9 cellular contexts compared by ENCODE assay signal in the genomic region with DNA sequence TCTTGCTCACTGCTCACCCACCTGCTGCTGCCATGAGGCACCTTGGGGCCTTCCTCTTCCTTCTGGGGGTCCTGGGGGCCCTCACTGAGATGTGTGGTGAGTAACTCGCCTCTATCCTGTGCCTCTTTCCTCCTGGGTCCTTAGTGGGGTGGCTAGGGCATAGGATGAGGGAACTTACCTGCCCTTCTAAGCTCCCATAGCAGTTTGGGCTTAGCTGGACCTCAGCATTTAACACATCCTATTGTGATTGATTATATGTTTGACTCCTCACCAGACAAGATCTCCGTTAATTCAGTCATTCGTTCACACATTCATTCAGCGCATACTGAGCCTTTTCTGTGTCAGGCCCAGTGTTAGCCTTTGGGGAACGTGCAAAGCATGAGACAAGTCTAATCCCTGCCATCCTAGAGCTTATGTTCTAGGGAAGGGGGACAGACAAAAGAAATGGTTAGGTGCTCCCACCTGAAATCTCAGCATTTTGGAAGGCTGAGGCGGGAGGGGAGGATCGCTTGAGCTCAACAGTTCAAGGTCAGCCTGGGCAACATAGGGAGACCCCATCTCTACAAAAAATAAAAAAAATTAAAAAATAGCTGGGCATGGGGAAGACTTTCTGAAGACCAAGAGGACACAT. TPM values are rescaled to one million over a fixed set of nuclear protein-coding genes. Genes with fewer than 3 reads are reported as not detected.
DNase-seq lines count a peak whose midpoint lies in the region; ATAC-seq and TF ChIP-seq lines count a peak whose summit lies in the region.
"Had no signal": no experiment of that assay in that cellular context is flagged by ENCODE, and none has a peak within 500 bp of the region (broad histone marks: within the 10 kb centered on the region; RNA-seq: fewer than 3 reads in every experiment).

No MANE protein-coding gene starts in this region.

- no peak overlapping the region for H3K27ac Mint-ChIP-seq in activated CD8-positive, alpha-beta memory T cell treated with anti-CD3 and anti-CD28 coated beads, Interleukin-2, amount 10 ng/mL, durations not matched to agents 7 days and 5 days

- no peaks in the 10 kb centered on the region for H3K9me3 ChIP-seq in thymus (ENCODE audit: control insufficient read depth)

- peak overlapping the region; percentile 58 for H3K4me3 Mint-ChIP-seq in activated CD8-positive, alpha-beta memory T cell treated with anti-CD3 and anti-CD28 coated beads, Interleukin-2, amount 10 ng/mL, durations not matched to agents 7 days and 5 days

- H3K27ac ChIP-seq in thymus (ENCODE audit: low read depth), result no peak overlapping the region
- H3K27ac ChIP-seq: C4-2B had no signal

- TF ChIP-seq POLR2A in lower leg skin (IDR thresholded peaks at IDR 0.05), result no peak

- peaks cover 35% of the 10 kb centered on the region for H3K4me1 Mint-ChIP-seq in activated CD8-positive, alpha-beta memory T cell treated with anti-CD3 and anti-CD28 coated beads, Interleukin-2, amount 10 ng/mL, durations not matched to agents 7 days and 5 days

- CTCF ChIA-PET in activated CD8-positive, alpha-beta memory T cell treated with anti-CD3 and anti-CD28 coated beads, Interleukin-2, amount 10 ng/mL, durations not matched to agents 7 days and 5 days (lab: Charles Lee), result interaction anchor here (0.6 to 2.6 kb wide), 9 partner anchors 9 to 850 kb away, joined by 3 to 13 read pairs (median 3); a partner anchor contains a TSS

- H3K27me3 Mint-ChIP-seq in activated CD8-positive, alpha-beta memory T cell treated with anti-CD3 and anti-CD28 coated beads, Interleukin-2, amount 10 ng/mL, durations not matched to agents 7 days and 5 days, result no peaks in the 10 kb centered on the region

- H3K4me1 ChIP-seq in thymus (ENCODE audit: control insufficient read depth, insufficient read depth, low read length), result peaks cover 8% of the 10 kb centered on the region

- H3K4me3 ChIP-seq in astrocyte of the spinal cord (ENCODE audit: low read depth, low read length), result peak overlapping the region; percentile 51
- peak overlapping the region; percentile 47 for H3K4me3 ChIP-seq in lower leg skin (ENCODE audit: low read depth, poor library complexity, severe bottlenecking)
- peak overlapping the region; percentile 58 for H3K4me3 ChIP-seq in thymus (ENCODE audit: low read length)

- in situ Hi-C loops in astrocyte of the spinal cord (cut with HindIII; ENCODE audit: low sequenced_read_pairs) (no loop called here), GM13976 (cut with MboI; ENCODE audit: low sequenced_read_pairs, unreplicated experiment) (no loop called here)

- no peak for ATAC-seq in activated CD8-positive, alpha-beta memory T cell treated with anti-CD3 and anti-CD28 coated beads, Interleukin-2, amount 10 ng/mL, durations not matched to agents 7 days and 5 days
- no peak for ATAC-seq in HG03342 (IDR thresholded peaks at IDR 0.05; ENCODE audit: unreplicated experiment)

- no peaks in the 10 kb centered on the region for H3K9me3 Mint-ChIP-seq in activated CD8-positive, alpha-beta memory T cell treated with anti-CD3 and anti-CD28 coated beads, Interleukin-2, amount 10 ng/mL, durations not matched to agents 7 days and 5 days (ENCODE audit: low read depth)

- no peaks in the 10 kb centered on the region for H3K36me3 ChIP-seq in thymus (ENCODE audit: control insufficient read depth, insufficient read depth)

- DNase-seq in activated CD8-positive, alpha-beta memory T cell treated with anti-CD3 and anti-CD28 coated beads, Interleukin-2, amount 10 ng/mL, durations not matched to agents 7 days and 5 days, result no peak
- no peak for DNase-seq in activated CD8-positive, alpha-beta memory T cell treated with anti-CD3 and anti-CD28 coated beads for 24 hours
- no peak for DNase-seq in astrocyte of the spinal cord (ENCODE audit: low read depth, low spot score)
- DNase-seq in lower leg skin (ENCODE audit: low spot score in 2 of 2), result no peak
- no peak for DNase-seq in GM13976 (ENCODE audit: low spot score)
- no peak for DNase-seq in retina

- intact Hi-C loops in lower leg skin (cut with DNase I; ENCODE audit: low total_unique reads), result no loop called here

- WGBS in lower leg skin, 2 donors, result 76 to 80% methylated on average over 7 of the region's 7 CpGs
- 91% methylated on average over 7 of the region's 7 CpGs for WGBS in thymus

- TF ChIP-seq CTCF in astrocyte of the spinal cord (IDR thresholded peaks at IDR 0.05; ENCODE audit: low read depth, low read length) (no peak), lower leg skin (IDR thresholded peaks at IDR 0.05) (no peak), GM13976 (IDR thresholded peaks at IDR 0.05; ENCODE audit: borderline replicate concordance, control extremely low read depth, extremely low read depth, insufficient read depth, missing control alignments) (no peak)

- H3K36me3 Mint-ChIP-seq in activated CD8-positive, alpha-beta memory T cell treated with anti-CD3 and anti-CD28 coated beads, Interleukin-2, amount 10 ng/mL, durations not matched to agents 7 days and 5 days, result no peaks in the 10 kb centered on the region

- H3K27me3 ChIP-seq in thymus (ENCODE audit: control insufficient read depth, insufficient read depth), result no peaks in the 10 kb centered on the region

RNA-seq across cellular contexts. Expression of a gene that starts 0.4 kb away (rescaled TPM):
- total RNA-seq in activated CD8-positive, alpha-beta memory T cell treated with anti-CD3 and anti-CD28 coated beads, Interleukin-2, amount 10 ng/mL, durations not matched to agents 7 days and 5 days, result under 1 TPM; 0.19 to 0.41 TPM
- 10 to 100 TPM in 3 of 4 donors, 1 to 10 TPM in 1; 9.9 to 20.2 (median 14.8) TPM for total RNA-seq in lower leg skin
- 10.2 TPM for polyA plus RNA-seq in thymus

RNA-seq across cellular contexts. Expression of a gene that starts 15.7 kb away (rescaled TPM):
- 10 to 100 TPM; 56.2 to 91.5 TPM for total RNA-seq in activated CD8-positive, alpha-beta memory T cell treated with anti-CD3 and anti-CD28 coated beads, Interleukin-2, amount 10 ng/mL, durations not matched to agents 7 days and 5 days
- 10 to 100 TPM; 43.1 to 55.6 (median 49.1) TPM for total RNA-seq in lower leg skin
- polyA plus RNA-seq in thymus, result 48.7 TPM

RNA-seq across cellular contexts. Expression of a gene that starts 28.2 kb away (rescaled TPM):
- total RNA-seq in activated CD8-positive, alpha-beta memory T cell treated with anti-CD3 and anti-CD28 coated beads, Interleukin-2, amount 10 ng/mL, durations not matched to agents 7 days and 5 days, result 1 to 10 TPM; 3.8 to 5.0 TPM
- total RNA-seq in lower leg skin, result 10 to 100 TPM; 14.6 to 22.2 (median 18.6) TPM
- polyA plus RNA-seq in thymus, result 1.2 TPM

RNA-seq across cellular contexts. Expression of a gene that starts 33.0 kb away (rescaled TPM):
- total RNA-seq in activated CD8-positive, alpha-beta memory T cell treated with anti-CD3 and anti-CD28 coated beads, Interleukin-2, amount 10 ng/mL, durations not matched to agents 7 days and 5 days, result not detected
- total RNA-seq in lower leg skin, result 1 to 10 TPM in 3 of 4 donors, under 1 TPM in 1; 0.61 to 6.4 (median 1.9) TPM
- 0.46 TPM for polyA plus RNA-seq in thymus

Comparison
In these comparisons a context has a peak if more than half of its experiments do, and no peak if none do; other contexts are left out.
1. RNA of a gene that starts 0.4 kb away (total RNA-seq): 9.9 to 20.2 TPM in lower leg skin; 0.19 to 0.41 TPM in activated CD8-positive, alpha-beta memory T cell treated with anti-CD3 and anti-CD28 coated beads, Interleukin-2, amount 10 ng/mL, durations not matched to agents 7 days and 5 days; every median in the first group is over 4 times any median in the second.
2. Peak in every context shown above with its lines, with median percentiles within 50 percentile points of each other: H3K4me3 ChIP-seq.